ENCODE assay signal across 8 cellular contexts in the genomic region with DNA sequence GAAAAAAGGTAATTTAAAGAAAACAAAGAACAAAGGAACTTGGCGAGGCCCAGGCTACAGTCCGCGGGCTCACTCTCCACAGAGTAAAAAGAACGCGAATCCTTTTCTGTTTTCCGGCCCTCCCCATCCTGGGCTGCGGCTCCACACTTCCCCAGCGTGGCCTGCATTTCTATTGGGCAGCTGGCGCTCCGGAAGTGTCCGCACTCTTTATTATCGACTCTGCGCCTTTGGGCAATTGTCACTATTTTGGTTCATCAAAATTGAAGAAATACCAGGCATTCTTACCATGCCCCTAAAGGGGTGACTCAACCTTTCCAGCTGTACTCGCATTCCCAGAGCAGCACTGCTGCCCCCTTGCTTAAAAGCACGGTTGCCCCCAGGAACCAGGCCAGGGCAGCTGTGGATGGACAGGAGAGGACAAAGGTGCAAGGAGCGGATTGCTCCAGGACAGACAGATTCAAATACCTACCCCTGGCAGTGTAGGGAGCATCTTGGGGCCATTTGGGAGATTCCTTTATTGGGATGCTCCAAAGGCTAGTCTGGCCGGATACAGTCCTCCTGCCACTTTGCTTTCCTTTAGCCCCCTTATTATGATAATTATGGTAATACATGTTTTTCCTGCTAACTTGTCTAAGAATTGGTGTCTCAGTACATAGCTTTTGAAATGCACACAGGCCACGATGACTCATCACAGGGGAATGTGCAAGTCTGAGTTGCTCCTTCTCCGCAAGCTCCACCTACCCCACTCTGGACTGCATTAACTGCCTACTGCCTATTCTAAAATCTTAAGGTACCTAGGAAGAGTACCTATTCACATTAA. TPM values are rescaled to one million over a fixed set of nuclear protein-coding genes. Genes with fewer than 3 reads are reported as not detected.
DNase-seq lines count a peak whose midpoint lies in the region; ATAC-seq and TF ChIP-seq lines count a peak whose summit lies in the region.

No MANE protein-coding gene starts in this region.

- no CpG with 5 or more reads among the region's 19 CpGs for whole genome bisulfite sequencing in neuronal stem cell (ENCODE audit: extremely low coverage in 2 of 2, insufficient read length in 2 of 2, insufficient replicate concordance in 1 of 2), 2 donors

- no peaks in the 10 kb centered on the region for H3K36me3 ChIP-seq in Panc1 (ENCODE audit: control insufficient read depth, insufficient read depth, low read length)
- H3K36me3 ChIP-seq in neuronal stem cell (replicated peaks in 1 of 2; ENCODE audit: control insufficient read depth in 2 of 2, insufficient read depth in 2 of 2, low read length in 2 of 2): no peaks in the 10 kb centered on the region
- no peaks in the 10 kb centered on the region for H3K36me3 ChIP-seq in thoracic aorta

- no peak overlapping the region for H2BK120ac ChIP-seq in neuronal stem cell (ENCODE audit: low read depth, low read length)

- no peak overlapping the region for H4K91ac ChIP-seq in neuronal stem cell (ENCODE audit: low read depth, low read length, poor library complexity)

- H3K27me3 ChIP-seq in Panc1 (ENCODE audit: control insufficient read depth, insufficient read depth, low read length): no peaks in the 10 kb centered on the region
- no peaks in the 10 kb centered on the region for H3K27me3 ChIP-seq in neuronal stem cell (ENCODE audit: control insufficient read depth in 3 of 3, insufficient read depth in 3 of 3, low read depth in 1 of 3, low read length in 3 of 3)
- H3K27me3 ChIP-seq in thoracic aorta (replicated peaks; ENCODE audit: insufficient read depth): no peaks in the 10 kb centered on the region

- H3K79me1 ChIP-seq in neuronal stem cell (ENCODE audit: low read depth, low read length): peaks cover 4% of the 10 kb centered on the region

- peak overlapping the region; percentile 80 to 88 for H3K4me3 ChIP-seq in Panc1 (ENCODE audit: low read depth in 2 of 2, low read length in 2 of 2)
- H3K4me3 ChIP-seq in fibroblast of villous mesenchyme (ENCODE audit: low read depth, low read length): peak overlapping the region; percentile 77
- no peak overlapping the region for H3K4me3 ChIP-seq in neuronal stem cell (ENCODE audit: low read length in 2 of 2)
- peak overlapping the region; percentile 79 for H3K4me3 ChIP-seq in thoracic aorta

- no peak overlapping the region for H3K14ac ChIP-seq in neuronal stem cell (ENCODE audit: low read length)

- peaks cover 44% of the 10 kb centered on the region for H3K4me1 Mint-ChIP-seq in activated T-helper 2 cell treated with anti-CD3 and anti-CD28 coated beads, Interferon-gamma antibody, Interleukin-2, Interleukin-4, amounts not matched to agents 10 μg/mL and 5 μg/mL and 100 μg/mL, durations not matched to agents 14 hours and 24 hours and 36 hours (ENCODE audit: low read depth)

- TF ChIP-seq CTCF in Panc1 (IDR thresholded peaks at IDR 0.05): peak; percentile 30
- TF ChIP-seq CTCF in fibroblast of villous mesenchyme (IDR thresholded peaks at IDR 0.05; ENCODE audit: insufficient read depth, low read depth, low read length): peak; percentile 31
- no peak for TF ChIP-seq CTCF in thoracic aorta (IDR thresholded peaks at IDR 0.05)

- H3K9me3 Mint-ChIP-seq in activated T-helper 2 cell treated with anti-CD3 and anti-CD28 coated beads, Interferon-gamma antibody, Interleukin-2, Interleukin-4, amounts not matched to agents 10 μg/mL and 5 μg/mL and 100 μg/mL, durations not matched to agents 14 hours and 24 hours and 36 hours: no peaks in the 10 kb centered on the region

- BruUV-seq in Panc1 (replicated peaks; lab: Mats Ljungman, UMichigan): TSS peak; percentile 99

- peak overlapping the region; percentile 98 for H3K27ac ChIP-seq in Panc1 (ENCODE audit: low read length)
- H3K27ac ChIP-seq in neuronal stem cell (replicated peaks; ENCODE audit: low read length): peak overlapping the region; percentile 93
- H3K27ac ChIP-seq in thoracic aorta: peak overlapping the region; percentile 92 to 97

- in situ Hi-C loops in Panc1 (cut with HindIII; ENCODE audit: low pct_unique_long_range_greater_than_20kb, low sequenced_read_pairs): no loop called here

- peak overlapping the region; percentile 49 for H2BK5ac ChIP-seq in neuronal stem cell (ENCODE audit: low read length)

- H3K36me3 Mint-ChIP-seq in activated T-helper 2 cell treated with anti-CD3 and anti-CD28 coated beads, Interferon-gamma antibody, Interleukin-2, Interleukin-4, amounts not matched to agents 10 μg/mL and 5 μg/mL and 100 μg/mL, durations not matched to agents 14 hours and 24 hours and 36 hours (ENCODE audit: low read depth): peaks cover 30% of the 10 kb centered on the region

- peak overlapping the region; percentile 94 for H3K27ac Mint-ChIP-seq in activated T-helper 2 cell treated with anti-CD3 and anti-CD28 coated beads, Interferon-gamma antibody, Interleukin-2, Interleukin-4, amounts not matched to agents 10 μg/mL and 5 μg/mL and 100 μg/mL, durations not matched to agents 14 hours and 24 hours and 36 hours

- H3K4me3 Mint-ChIP-seq in activated T-helper 2 cell treated with anti-CD3 and anti-CD28 coated beads, Interferon-gamma antibody, Interleukin-2, Interleukin-4, amounts not matched to agents 10 μg/mL and 5 μg/mL and 100 μg/mL, durations not matched to agents 14 hours and 24 hours and 36 hours (ENCODE audit: low read depth): peak overlapping the region; percentile 90

- no peak overlapping the region for H2BK12ac ChIP-seq in neuronal stem cell (ENCODE audit: low read length)

- POLR2A ChIA-PET in Panc1 (lab: Charles Lee): interaction anchor here (1.0 kb wide), 1 partner anchor 15 kb away, joined by 6 read pairs; the partner anchor contains the start of gene SLFN13

- intact Hi-C loops in Panc1 (cut with micrococcal nuclease; ENCODE audit: unreplicated experiment): loop anchor here (10.0 kb wide), 1 partner anchor 102 kb away; the partner anchor contains the start of gene SLFN12L
- intact Hi-C loops in activated T-helper 2 cell treated with anti-CD3 and anti-CD28 coated beads, Interferon-gamma antibody, Interleukin-2, Interleukin-4, amounts not matched to agents 10 μg/mL and 5 μg/mL and 100 μg/mL, durations not matched to agents 14 hours and 24 hours and 36 hours (cut with micrococcal nuclease): loop anchor here (2.0 to 5.0 kb wide), 5 partner anchors 16 to 120 kb away; partner anchors contain the start of genes SLFN11, SLFN12L and SLFN13

- peak overlapping the region; percentile 43 for H3K4me2 ChIP-seq in neuronal stem cell (ENCODE audit: insufficient read depth, low read length, poor library complexity, severe bottlenecking)

- peak overlapping the region; percentile 91 for H3K18ac ChIP-seq in neuronal stem cell (ENCODE audit: low read length)

- no peak overlapping the region for H3K9ac ChIP-seq in neuronal stem cell (ENCODE audit: low read depth, low read length, poor library complexity)

- ATAC-seq in GM21619 (IDR thresholded peaks at IDR 0.05; ENCODE audit: unreplicated experiment) (peak; percentile 41), Panc1 (peak; percentile 89), thoracic aorta (ENCODE audit: insufficient number of reproducible peaks, low FRiP score, low read depth) (peak; percentile 87), HG02763 (IDR thresholded peaks at IDR 0.05; ENCODE audit: unreplicated experiment) (no peak)

- CTCF ChIA-PET in Panc1 (lab: Charles Lee): no interaction called here

- DNase-seq in A172 (ENCODE audit: low spot score): peak; percentile 99
- peak; percentile 90 for DNase-seq in Panc1 (ENCODE audit: low read depth, low spot score)
- DNase-seq in activated T-helper 2 cell treated with anti-CD3 and anti-CD28 coated beads, Interferon-gamma antibody, Interleukin-2, Interleukin-4, amounts not matched to agents 10 μg/mL and 5 μg/mL and 100 μg/mL, durations not matched to agents 14 hours and 24 hours and 36 hours (ENCODE audit: low spot score): peak; percentile 48
- peak; percentile 98 for DNase-seq in fibroblast of villous mesenchyme (ENCODE audit: low read depth)
- DNase-seq in neuronal stem cell (ENCODE audit: low spot score): peak; percentile 68
- peak; percentile 78 for DNase-seq in thoracic aorta (ENCODE audit: low spot score)

- H2AK5ac ChIP-seq in neuronal stem cell (ENCODE audit: low read depth, low read length): no peak overlapping the region

- H3K4me1 ChIP-seq in Panc1 (ENCODE audit: control insufficient read depth, insufficient read depth, low read length) (peaks cover 40% of the 10 kb centered on the region), neuronal stem cell (ENCODE audit: control insufficient read depth in 2 of 2, insufficient read depth in 1 of 2, low read depth in 1 of 2, low read length in 2 of 2) (peaks cover 9 to 14% of the 10 kb centered on the region in 2 donors), thoracic aorta (ENCODE audit: control insufficient read depth in 1 of 2, low read depth in 2 of 2) (peaks cover 11 to 40% of the 10 kb centered on the region in 2 donors)

- no peak overlapping the region for H4K8ac ChIP-seq in neuronal stem cell (ENCODE audit: low read depth, low read length)

- H2AFZ ChIP-seq in neuronal stem cell (ENCODE audit: low read length): peak overlapping the region; percentile 63

- H2BK15ac ChIP-seq in neuronal stem cell (ENCODE audit: low read length): no peak overlapping the region

- H3K9me3 ChIP-seq in Panc1 (ENCODE audit: control insufficient read depth, insufficient read depth, low read depth, low read length) (no peaks in the 10 kb centered on the region), neuronal stem cell (replicated peaks in 1 of 2; ENCODE audit: control insufficient read depth in 2 of 2, insufficient read depth in 1 of 2, low read depth in 1 of 2, low read length in 2 of 2) (no peaks in the 10 kb centered on the region), thoracic aorta (no peaks in the 10 kb centered on the region)

- no peaks in the 10 kb centered on the region for H3K27me3 Mint-ChIP-seq in activated T-helper 2 cell treated with anti-CD3 and anti-CD28 coated beads, Interferon-gamma antibody, Interleukin-2, Interleukin-4, amounts not matched to agents 10 μg/mL and 5 μg/mL and 100 μg/mL, durations not matched to agents 14 hours and 24 hours and 36 hours (ENCODE audit: low read depth)

- H3K4ac ChIP-seq in neuronal stem cell (ENCODE audit: low read length): no peak overlapping the region

- H3K23ac ChIP-seq in neuronal stem cell (ENCODE audit: low read depth, low read length, poor library complexity): no peak overlapping the region

RNA-seq across cellular contexts. Expression of gene SLFN12, which starts 1.0 kb away (rescaled TPM):
- total RNA-seq in A172 (2014; rRNA removed; shearing (Covaris generic)): 37.4 and 47.9 TPM in 2 replicates
- total RNA-seq in Panc1 (2021; ENCODE audit: unreplicated experiment): 35.2 TPM
- polyA plus RNA-seq in Panc1 (2012; ENCODE audit: insufficient read length): 10.7 TPM
- 7.5 and 8.8 TPM in 2 replicates for total RNA-seq in activated T-helper 2 cell treated with anti-CD3 and anti-CD28 coated beads, Interferon-gamma antibody, Interleukin-2, Interleukin-4, amounts not matched to agents 10 μg/mL and 5 μg/mL and 100 μg/mL, durations not matched to agents 14 hours and 24 hours and 36 hours
- 30.6 and 47.9 TPM in 2 replicates for total RNA-seq in fibroblast of villous mesenchyme
- polyA plus RNA-seq in neuronal stem cell (2013, experiment 1 of 2): 10.5 TPM
- 10.6 TPM for polyA plus RNA-seq in neuronal stem cell (2013, experiment 2 of 2)
- total RNA-seq in thoracic aorta: 10 to 100 TPM; 10.4 to 25.3 TPM

RNA-seq across cellular contexts. Expression of gene SLFN13, which starts 15.3 kb away (rescaled TPM):
- total RNA-seq in A172 (2014; rRNA removed; shearing (Covaris generic)): 0.52 and 0.84 TPM in 2 replicates
- total RNA-seq in Panc1 (2021; ENCODE audit: unreplicated experiment) (56.5 TPM), fibroblast of villous mesenchyme (1.6 and 2.6 TPM in 2 replicates), thoracic aorta (10 to 100 TPM; 10.7 to 28.9 TPM)
- 21.0 TPM for polyA plus RNA-seq in Panc1 (2012; ENCODE audit: insufficient read length)
- total RNA-seq in activated T-helper 2 cell treated with anti-CD3 and anti-CD28 coated beads, Interferon-gamma antibody, Interleukin-2, Interleukin-4, amounts not matched to agents 10 μg/mL and 5 μg/mL and 100 μg/mL, durations not matched to agents 14 hours and 24 hours and 36 hours: 41.9 and 42.6 TPM in 2 replicates
- polyA plus RNA-seq in neuronal stem cell (2013, experiment 1 of 2): 1.5 TPM
- 1.7 TPM for polyA plus RNA-seq in neuronal stem cell (2013, experiment 2 of 2)

RNA-seq across cellular contexts. Expression of gene SLFN11, which starts 59.9 kb away (rescaled TPM):
- total RNA-seq in A172 (2014; rRNA removed; shearing (Covaris generic)): 37.2 and 54.4 TPM in 2 replicates
- total RNA-seq in Panc1 (2021; ENCODE audit: unreplicated experiment) (45.0 TPM), fibroblast of villous mesenchyme (54.8 and 95.9 TPM in 2 replicates), thoracic aorta (10 to 100 TPM; 53.5 to 87.1 TPM)
- polyA plus RNA-seq in Panc1 (2012; ENCODE audit: insufficient read length): 17.8 TPM
- total RNA-seq in activated T-helper 2 cell treated with anti-CD3 and anti-CD28 coated beads, Interferon-gamma antibody, Interleukin-2, Interleukin-4, amounts not matched to agents 10 μg/mL and 5 μg/mL and 100 μg/mL, durations not matched to agents 14 hours and 24 hours and 36 hours: 112 and 114 TPM in 2 replicates
- polyA plus RNA-seq in neuronal stem cell (2013, experiment 1 of 2): 0.07 TPM
- polyA plus RNA-seq in neuronal stem cell (2013, experiment 2 of 2): 0.08 TPM

Comparison
In these comparisons a context has a peak if more than half of its experiments do, and no peak if none do; other contexts are left out.
1. DNase-seq: peak in every context shown above with its lines; median percentile 99 in A172; 98 in fibroblast of villous mesenchyme; 90 in Panc1; 78 in thoracic aorta; 68 in neuronal stem cell; 48 in activated T-helper 2 cell treated with anti-CD3 and anti-CD28 coated beads, Interferon-gamma antibody, Interleukin-2, Interleukin-4, amounts not matched to agents 10 μg/mL and 5 μg/mL and 100 μg/mL, durations not matched to agents 14 hours and 24 hours and 36 hours.
2. H3K4me3 ChIP-seq: peak in Panc1 (2 of 2), fibroblast of villous mesenchyme (single experiment) and thoracic aorta (single experiment); none in neuronal stem cell (0 of 2).
3. Peak in every context shown above with its lines, with median percentiles within 50 percentile points of each other: H3K27ac ChIP-seq.